In genomic region chr14:50060871-50061663, GRCh38 we compare ENCODE assay signal across 8 cellular contexts. TPM values are rescaled to one million over a fixed set of nuclear protein-coding genes. Genes with fewer than 3 reads are reported as not detected.
A peak's percentile ranks its signal among the peaks of the same experiment; 100 is the strongest.
DNase-seq lines count a peak whose midpoint lies in the region; ATAC-seq and TF ChIP-seq lines count a peak whose summit lies in the region.

No MANE protein-coding gene starts in this region.

- H3K36me3 ChIP-seq in Caco-2 (ENCODE audit: control insufficient read depth, insufficient read depth, low read length) (no peaks in the 10 kb centered on the region), HCT116 (ENCODE audit: control insufficient read depth in 1 of 2, insufficient read depth in 2 of 2, low read length in 2 of 2) (no peaks in the 10 kb centered on the region), OCI-LY7 (ENCODE audit: insufficient read depth, low read length) (no peaks in the 10 kb centered on the region), trophoblast cell (ENCODE audit: control insufficient read depth in 1 of 2, insufficient read depth in 2 of 2, low read length in 2 of 2) (no peaks in the 10 kb centered on the region)

- H4K12ac ChIP-seq in trophoblast cell (ENCODE audit: low read depth, low read length) = no peak overlapping the region

- H3K9me2 ChIP-seq in HCT116 (ENCODE audit: insufficient read depth) = no peaks in the 10 kb centered on the region
- H3K9me2 ChIP-seq in OCI-LY7 (ENCODE audit: insufficient read depth, low read length) = no peaks in the 10 kb centered on the region

- H3K4ac ChIP-seq in trophoblast cell (ENCODE audit: low read depth, low read length) = peak overlapping the region; percentile 73

- peak overlapping the region; percentile 89 for H3K27ac Mint-ChIP-seq in Caco-2 (ENCODE audit: unreplicated experiment)

- intact Hi-C loops in Caco-2 (cut with micrococcal nuclease; ENCODE audit: unreplicated experiment) = loop anchor here (1.0 to 2.0 kb wide), 5 partner anchors 8 to 196 kb away; no protein-coding TSS in a partner anchor
- intact Hi-C loops in HCT116 (cut with micrococcal nuclease) = no loop called here
- intact Hi-C loops in OCI-LY7 (cut with micrococcal nuclease; ENCODE audit: unreplicated experiment) = loop anchor here (1.0 to 5.0 kb wide), 5 partner anchors 24 to 429 kb away; no protein-coding TSS in a partner anchor
- intact Hi-C loops in head of caudate nucleus (cut with DNase I) = no loop called here

- H3K79me2 ChIP-seq in HCT116 (ENCODE audit: insufficient read depth, low read length) (no peaks in the 10 kb centered on the region), OCI-LY7 (ENCODE audit: insufficient read depth, low read depth, low read length) (no peaks in the 10 kb centered on the region), trophoblast cell (ENCODE audit: control insufficient read depth, insufficient read depth, low read length, poor library complexity) (peaks cover 13% of the 10 kb centered on the region)

- H3K79me1 ChIP-seq in trophoblast cell (ENCODE audit: low read length) = peaks cover 45% of the 10 kb centered on the region

- H3K23ac ChIP-seq in trophoblast cell (ENCODE audit: low read length) = no peak overlapping the region

- peak overlapping the region; percentile 96 for H3K18ac ChIP-seq in trophoblast cell (ENCODE audit: low read length)

- ATAC-seq in HCT116 = peak; percentile 52

- BruUV-seq in Caco-2 (replicated peaks; lab: Mats Ljungman, UMichigan) (no TSS peak), HCT116 (replicated peaks; lab: Mats Ljungman, UMichigan) (TSS peak; percentile 69), OCI-LY7 (replicated peaks; lab: Mats Ljungman, UMichigan) (TSS peak; percentile 86)

- H3K4me2 ChIP-seq in HCT116 (ENCODE audit: low read length) (peak overlapping the region; percentile 65), OCI-LY7 (ENCODE audit: low read length) (peak overlapping the region; percentile 80), trophoblast cell (ENCODE audit: low read length) (no peak overlapping the region)

- WGBS in trophoblast cell (ENCODE audit: extremely low coverage, insufficient coverage, insufficient read length) = no CpG with 5 or more reads among the region's 12 CpGs

- no peaks in the 10 kb centered on the region for H3K9me3 ChIP-seq in Caco-2
- H3K9me3 ChIP-seq in HCT116 (ENCODE audit: control insufficient read depth in 1 of 2, insufficient read depth in 1 of 2, low read depth in 1 of 2, low read length in 2 of 2) = no peaks in the 10 kb centered on the region
- no peaks in the 10 kb centered on the region for H3K9me3 ChIP-seq in OCI-LY7 (ENCODE audit: low read length)
- H3K9me3 ChIP-seq in trophoblast cell (ENCODE audit: insufficient read depth, low read depth, low read length) = no peaks in the 10 kb centered on the region

- peak overlapping the region; percentile 49 for H3K9ac ChIP-seq in HCT116 (ENCODE audit: low read length)
- H3K9ac ChIP-seq in trophoblast cell (ENCODE audit: low read length) = peak overlapping the region; percentile 6

- H3K27ac ChIP-seq in HCT116 (ENCODE audit: low read depth, low read length) = peak overlapping the region; percentile 77
- H3K27ac ChIP-seq in OCI-LY7 (ENCODE audit: low read depth, low read length, poor library complexity, severe bottlenecking) = peak overlapping the region; percentile 93
- H3K27ac ChIP-seq in trophoblast cell (ENCODE audit: low read depth, low read length) = peak overlapping the region; percentile 98

- POLR2A ChIA-PET in Caco-2 (lab: Charles Lee) (interaction anchor here (1.6 kb wide), 1 partner anchor 199 kb away, joined by 8 read pairs; no protein-coding TSS in a partner anchor), HCT116 (lab: Charles Lee) (interaction anchor here (0.9 to 3.3 kb wide), 4 partner anchors 20 to 181 kb away, joined by 3 to 9 read pairs (median 7); no protein-coding TSS in a partner anchor), OCI-LY7 (lab: Charles Lee) (interaction anchor here (0.7 to 3.1 kb wide), 22 partner anchors 8 to 209 kb away, joined by 3 to 21 read pairs (median 6); partner anchors contain the start of genes ARF6 and NEMF)

- no peaks in the 10 kb centered on the region for H3K9me3 Mint-ChIP-seq in Caco-2 (ENCODE audit: unreplicated experiment)

- peak overlapping the region; percentile 97 for H2BK5ac ChIP-seq in trophoblast cell (ENCODE audit: low read depth, low read length, poor library complexity)

- no peak overlapping the region for H3K4me3 ChIP-seq in Caco-2 (ENCODE audit: low read depth, low read length)
- H3K4me3 ChIP-seq in HCT116 (replicated peaks in 1 of 2; ENCODE audit: low read depth in 1 of 2, low read length in 2 of 2) = peak overlapping the region in 1 of 2 experiments; percentile 48; a peak in 1 of 4 replicates
- peak overlapping the region; percentile 65 for H3K4me3 ChIP-seq in OCI-LY7 (ENCODE audit: low read depth, low read length, poor library complexity, severe bottlenecking)
- H3K4me3 ChIP-seq in trophoblast cell (ENCODE audit: low read depth, low read length) = no peak overlapping the region

- no peaks in the 10 kb centered on the region for H3K27me3 ChIP-seq in Caco-2 (replicated peaks; ENCODE audit: control insufficient read depth, insufficient read depth, low read length)
- no peaks in the 10 kb centered on the region for H3K27me3 ChIP-seq in HCT116 (ENCODE audit: insufficient read depth, low read length)
- no peaks in the 10 kb centered on the region for H3K27me3 ChIP-seq in trophoblast cell (ENCODE audit: insufficient read depth, low read length)

- peak overlapping the region; percentile 94 for H4K8ac ChIP-seq in trophoblast cell (ENCODE audit: low read depth, low read length)

- CTCF ChIA-PET in Caco-2 (lab: Charles Lee) = interaction anchor here (1.2 to 2.5 kb wide), 4 partner anchors 8 to 199 kb away, joined by 4 to 10 read pairs (median 6); no protein-coding TSS in a partner anchor
- CTCF ChIA-PET in HCT116 (lab: Charles Lee) = interaction anchor here (1.1 to 1.5 kb wide), 3 partner anchors 182 to 208 kb away, joined by 3 to 5 read pairs (median 3); no protein-coding TSS in a partner anchor
- CTCF ChIA-PET in OCI-LY7 (lab: Charles Lee; ENCODE audit: unreplicated experiment) = interaction anchor here (0.5 to 1.8 kb wide), 5 partner anchors 50 to 215 kb away, joined by 3 to 9 read pairs (median 3); no protein-coding TSS in a partner anchor

- RAD21 ChIA-PET in HCT116 (lab: Charles Lee; ENCODE audit: low non-redundant PET in 1 of 2, low total read pairs in 2 of 2, uncharacterized antibody in 2 of 2, unreplicated experiment in 2 of 2) = interaction anchor here in 1 of 2 experiments (1.4 kb wide), 1 partner anchor 59 kb away, joined by 4 read pairs; no protein-coding TSS in a partner anchor

- H3K4me1 Mint-ChIP-seq in Caco-2 (ENCODE audit: low read depth, unreplicated experiment) = peaks cover 26% of the 10 kb centered on the region

- H3K14ac ChIP-seq in trophoblast cell (ENCODE audit: low read length) = peak overlapping the region; percentile 92

- DNase-seq in Caco-2 (peak; percentile 74 to 75), HCT116 (ENCODE audit: low read depth, low spot score) (no peak), OCI-LY7 (ENCODE audit: low spot score) (peak; percentile 41), head of caudate nucleus (peak in 31 of 42 donors; percentile 13 to 83 (median 50)), trophoblast cell (peak; percentile 48 to 76), NCI-H345 treated with DMSO at 0.1 percent for 48 hours (lab: John Stamatoyannopoulos, UW; ENCODE audit: unreplicated experiment) (no peak), NCI-H748 treated with DMSO at 0.1 percent for 48 hours (lab: John Stamatoyannopoulos, UW) (no peak)
- DNase-seq in activated naive CD4-positive, alpha-beta T cell treated with anti-CD3 and anti-CD28 coated beads, Interleukin-2, amount 50 U/mL, for 16 hours = peak; percentile 35

- H2AK5ac ChIP-seq in trophoblast cell (ENCODE audit: low read length) = peak overlapping the region; percentile 94

- H3K36me3 Mint-ChIP-seq in Caco-2 (ENCODE audit: insufficient read depth, unreplicated experiment) = no peaks in the 10 kb centered on the region

- TF ChIP-seq CTCF in Caco-2 (IDR thresholded peaks at IDR 0.05; ENCODE audit: insufficient read depth in 1 of 2, low read depth in 1 of 2, low read length in 1 of 2, severe bottlenecking in 1 of 2, unreplicated experiment in 1 of 2) (peak; percentile 9 to 28), HCT116 (IDR thresholded peaks at IDR 0.05 in 2 of 3, conservative IDR thresholded peaks at IDR 0.05 in 1 of 3; ENCODE audit: borderline replicate concordance in 1 of 3, insufficient read depth in 1 of 3, low read depth in 2 of 3, low read length in 2 of 3) (no peak), OCI-LY7 (conservative IDR thresholded peaks at IDR 0.05; ENCODE audit: low read length) (no peak)

- H2BK12ac ChIP-seq in trophoblast cell (ENCODE audit: low read length) = peak overlapping the region; percentile 100

- H2BK120ac ChIP-seq in trophoblast cell (ENCODE audit: insufficient read depth, low read length, poor library complexity) = peak overlapping the region; percentile 99

- H4K20me1 ChIP-seq in HCT116 (ENCODE audit: insufficient read depth) (no peaks in the 10 kb centered on the region), OCI-LY7 (ENCODE audit: insufficient read depth, low read length) (no peaks in the 10 kb centered on the region)

- 0 out of 2 replicates have a peak, but pooled peaks have one; percentile 24 for TF ChIP-seq RAD21 in HCT116 (IDR thresholded peaks at IDR 0.05; ENCODE audit: low read depth)

- H4K91ac ChIP-seq in trophoblast cell (ENCODE audit: low read depth, low read length) = peak overlapping the region; percentile 100

- H3K4me1 ChIP-seq in Caco-2 (peaks cover 76% of the 10 kb centered on the region), HCT116 (ENCODE audit: control insufficient read depth in 1 of 2, insufficient read depth in 2 of 2, low read length in 2 of 2) (peaks cover 31 to 51% of the 10 kb centered on the region in 2 experiments), OCI-LY7 (ENCODE audit: insufficient read depth, low read length, poor library complexity, severe bottlenecking) (peaks cover 61% of the 10 kb centered on the region), trophoblast cell (ENCODE audit: control insufficient read depth in 1 of 2, insufficient read depth in 2 of 2, low read length in 2 of 2) (peaks cover 40 to 46% of the 10 kb centered on the region in 2 experiments)

- H2AFZ ChIP-seq in HCT116 (ENCODE audit: low read depth, low read length, poor library complexity, severe bottlenecking) = no peak overlapping the region
- peak overlapping the region; percentile 68; the same call in 1 of the 2 replicates for H2AFZ ChIP-seq in OCI-LY7 (ENCODE audit: low read length)
- peak overlapping the region; percentile 43 for H2AFZ ChIP-seq in trophoblast cell (ENCODE audit: insufficient read depth, low read length, poor library complexity)

- TF ChIP-seq POLR2A in HCT116 (IDR thresholded peaks at IDR 0.05; ENCODE audit: borderline replicate concordance, extremely low read depth, insufficient read depth, insufficient read length) = no peak

- no peaks in the 10 kb centered on the region for H3K27me3 Mint-ChIP-seq in Caco-2 (ENCODE audit: insufficient read depth, unreplicated experiment)

- H3K4me3 Mint-ChIP-seq in Caco-2 (ENCODE audit: unreplicated experiment) = no peak overlapping the region

TF ChIP-seq in HCT116, 20 proteins besides CTCF, POLR2A, EP300 and RAD21 (continues in another document):
- TF ChIP-seq CEBPB (IDR thresholded peaks at IDR 0.05; ENCODE audit: low read depth) = peak; percentile 97

RNA-seq across cellular contexts. Expression of gene VCPKMT, which starts 55.3 kb away (rescaled TPM):
- total RNA-seq in Caco-2 (2022) (9.7 TPM in 2 replicates), HCT116 (2021; ENCODE audit: unreplicated experiment) (9.7 TPM), OCI-LY7 (2022) (12.6 and 12.9 TPM in 2 replicates)
- 3.3 and 4.0 TPM in 2 replicates for polyA plus RNA-seq in HCT116 (2012)
- 13.3 and 13.5 TPM in 2 replicates for total RNA-seq in OCI-LY7 (2014; rRNA removed; shearing (Covaris generic))
- 15.5 and 17.3 TPM in 2 replicates for polyA plus RNA-seq in trophoblast cell (2013)

Comparison
In these comparisons a context has a peak if more than half of its experiments do, and no peak if none do; other contexts are left out.
1. DNase-seq: peak in Caco-2 (2 of 2), OCI-LY7 (single experiment), activated naive CD4-positive, alpha-beta T cell treated with anti-CD3 and anti-CD28 coated beads, Interleukin-2, amount 50 U/mL, for 16 hours (single experiment), head of caudate nucleus (31 of 42) and trophoblast cell (2 of 2); none in HCT116 (single experiment), NCI-H345 treated with DMSO at 0.1 percent for 48 hours (single experiment) and NCI-H748 treated with DMSO at 0.1 percent for 48 hours (single experiment).
2. CTCF ChIP-seq: peak in Caco-2 (2 of 2); none in HCT116 (0 of 3) and OCI-LY7 (single experiment).
3. intact Hi-C loops: an anchor here in Caco-2 (1.0 to 2.0 kb wide) and OCI-LY7 (1.0 to 5.0 kb wide); none called in HCT116 and head of caudate nucleus.
4. Peak in every context shown above with its lines, with median percentiles within 50 percentile points of each other: H3K27ac ChIP-seq.